25 cellular contexts compared by ENCODE assay signal in the genomic region with DNA sequence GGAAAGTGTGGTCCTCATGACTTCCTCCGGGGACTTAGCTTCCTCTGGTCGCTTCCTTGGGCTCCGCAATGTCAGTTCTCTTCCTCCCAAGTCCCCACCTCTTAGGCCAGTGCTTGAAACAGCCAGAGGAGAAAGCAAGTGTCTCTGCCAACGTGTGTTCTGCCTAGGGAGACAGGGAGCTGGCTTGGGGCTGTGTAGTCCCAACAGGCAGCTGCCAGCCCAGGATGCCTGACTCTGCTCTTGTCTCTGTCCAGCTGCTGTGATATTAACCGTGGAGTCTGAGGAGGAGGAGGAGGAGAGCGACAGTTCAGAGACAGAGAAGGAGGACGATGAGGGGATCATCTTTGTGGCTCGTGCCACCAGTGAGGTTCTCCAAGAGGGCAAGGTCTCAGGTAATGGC. TPM values are rescaled to one million over a fixed set of nuclear protein-coding genes. Genes with fewer than 3 reads are reported as not detected.
"Had no signal": no experiment of that assay in that cellular context is flagged by ENCODE, and none has a peak within 500 bp of the region (broad histone marks: within the 10 kb centered on the region; RNA-seq: fewer than 3 reads in every experiment).

No MANE protein-coding gene starts in this region.

- H3K4me1 Mint-ChIP-seq: activated B cell treated with CpG ODN at 0.5 μM for 24 hours; activated T-helper 17 cell treated with anti-CD3 and anti-CD28 coated beads, Interleukin-2, amount 50 U/mL, for 72 hours; immature natural killer cell; memory B cell; stimulated activated naive CD8-positive, alpha-beta T cell treated with anti-CD3 and anti-CD28 coated beads, Interleukin-15, amount 100 ng/mL, for 72 hours had no signal

- H3K4me1 ChIP-seq: adrenal gland, foreskin keratinocyte, right lobe of liver, vagina had no signal

- DNase-seq: activated B cell treated with CpG ODN at 0.5 μM for 24 hours; activated CD4-positive, alpha-beta T cell treated with anti-CD3 and anti-CD28 coated beads, Interleukin-2, amount 50 U/mL, for 1 hour; activated CD8-positive, alpha-beta T cell treated with anti-CD3 and anti-CD28 coated beads for 36 hours; activated T-cell treated with anti-CD3 and anti-CD28 coated beads, Interleukin-2, amount 50 U/mL, for 4 hours; adrenal gland; brain microvascular endothelial cell; foreskin keratinocyte; hypothalamus; immature natural killer cell; right lobe of liver; stimulated activated CD4-positive, alpha-beta T cell treated with anti-CD3 and anti-CD28 coated beads, Interleukin-12 subunit alpha, Interleukin-12 subunit beta, amount 100 ng/mL, for 4 hours; stimulated activated CD4-positive, alpha-beta T cell treated with anti-CD3 and anti-CD28 coated beads, Interleukin-4, amount 100 ng/mL, for 1 hour; stimulated activated naive CD8-positive, alpha-beta T cell treated with anti-CD3 and anti-CD28 coated beads, Interleukin-15, amount 100 ng/mL, for 72 hours; substantia nigra; T-helper 2 cell had no signal

- H3K27me3 Mint-ChIP-seq: activated CD8-positive, alpha-beta T cell treated with anti-CD3 and anti-CD28 coated beads for 36 hours had no signal

- H3K36me3 ChIP-seq: adrenal gland, brain microvascular endothelial cell, esophagus muscularis mucosa, heart left ventricle, right lobe of liver, vagina had no signal

- H3K27ac Mint-ChIP-seq: activated B cell treated with CpG ODN at 0.5 μM for 24 hours; activated CD8-positive, alpha-beta T cell treated with anti-CD3 and anti-CD28 coated beads for 36 hours; activated naive CD8-positive, alpha-beta T cell; activated T-helper 17 cell treated with anti-CD3 and anti-CD28 coated beads, Interleukin-2, amount 50 U/mL, for 72 hours; immature natural killer cell; memory B cell; natural killer cell treated with Interleukin-12 subunit alpha and Interleukin-12 subunit beta and Interleukin-15 and Interleukin-18, amount 100 ng/mL, for 72 hours; stimulated activated naive CD8-positive, alpha-beta T cell treated with anti-CD3 and anti-CD28 coated beads, Interleukin-15, amount 100 ng/mL, for 72 hours; type B pancreatic cell had no signal

- ATAC-seq: activated CD8-positive, alpha-beta T cell treated with anti-CD3 and anti-CD28 coated beads for 36 hours; activated T-cell treated with anti-CD3 and anti-CD28 coated beads, Interleukin-2, amount 50 U/mL, for 4 hours; activated T-helper 17 cell treated with anti-CD3 and anti-CD28 coated beads, Interleukin-2, amount 50 U/mL, for 72 hours; foreskin keratinocyte; heart left ventricle; natural killer cell treated with Interleukin-12 subunit alpha and Interleukin-12 subunit beta and Interleukin-15 and Interleukin-18, amount 100 ng/mL, for 72 hours; stimulated activated naive CD8-positive, alpha-beta T cell treated with anti-CD3 and anti-CD28 coated beads, Interleukin-15, amount 100 ng/mL, for 72 hours had no signal

- H3K27ac ChIP-seq: adrenal gland, brain microvascular endothelial cell, esophagus muscularis mucosa, foreskin keratinocyte, heart left ventricle, right lobe of liver, skin epidermis, vagina had no signal

- H3K27me3 ChIP-seq: brain microvascular endothelial cell, heart left ventricle, right lobe of liver, vagina had no signal

- H3K9me3 ChIP-seq: adrenal gland, esophagus muscularis mucosa, heart left ventricle, right lobe of liver, vagina had no signal

- H3K9me3 Mint-ChIP-seq: activated B cell treated with CpG ODN at 0.5 μM for 24 hours; activated CD8-positive, alpha-beta T cell treated with anti-CD3 and anti-CD28 coated beads for 36 hours; activated T-cell treated with anti-CD3 and anti-CD28 coated beads, Interleukin-2, amount 50 U/mL, for 4 hours; activated T-helper 17 cell treated with anti-CD3 and anti-CD28 coated beads, Interleukin-2, amount 50 U/mL, for 72 hours; immature natural killer cell; memory B cell; natural killer cell treated with Interleukin-12 subunit alpha and Interleukin-12 subunit beta and Interleukin-15 and Interleukin-18, amount 100 ng/mL, for 72 hours; stimulated activated naive CD8-positive, alpha-beta T cell treated with anti-CD3 and anti-CD28 coated beads, Interleukin-15, amount 100 ng/mL, for 72 hours; type B pancreatic cell had no signal

- H3K4me3 Mint-ChIP-seq: activated B cell treated with CpG ODN at 0.5 μM for 24 hours; activated CD8-positive, alpha-beta T cell treated with anti-CD3 and anti-CD28 coated beads for 36 hours; activated naive CD8-positive, alpha-beta T cell; activated T-cell treated with anti-CD3 and anti-CD28 coated beads, Interleukin-2, amount 50 U/mL, for 4 hours; activated T-helper 17 cell treated with anti-CD3 and anti-CD28 coated beads, Interleukin-2, amount 50 U/mL, for 72 hours; memory B cell; natural killer cell treated with Interleukin-12 subunit alpha and Interleukin-12 subunit beta and Interleukin-15 and Interleukin-18, amount 100 ng/mL, for 72 hours; stimulated activated naive CD8-positive, alpha-beta T cell treated with anti-CD3 and anti-CD28 coated beads, Interleukin-15, amount 100 ng/mL, for 72 hours; type B pancreatic cell had no signal

- H3K36me3 Mint-ChIP-seq: activated naive CD8-positive, alpha-beta T cell; immature natural killer cell; memory B cell; natural killer cell treated with Interleukin-12 subunit alpha and Interleukin-12 subunit beta and Interleukin-15 and Interleukin-18, amount 100 ng/mL, for 72 hours; type B pancreatic cell had no signal

- H3K4me3 ChIP-seq: adrenal gland, esophagus muscularis mucosa, heart left ventricle, right lobe of liver, skin epidermis, vagina had no signal

RNA-seq across cellular contexts. Expression of gene SLC9A5, which starts 17.1 kb away (rescaled TPM):
- total RNA-seq: kidney epithelial cell had no signal
